ENCODE assay signal across 29 cellular contexts in genomic region chr3:32896143-32896542, GRCh38. TPM values are rescaled to one million over a fixed set of nuclear protein-coding genes. Genes with fewer than 3 reads are reported as not detected.
"Had no signal": no experiment of that assay in that cellular context is flagged by ENCODE, and none has a peak within 500 bp of the region (broad histone marks: within the 10 kb centered on the region; RNA-seq: fewer than 3 reads in every experiment).

No MANE protein-coding gene starts in this region.

- H3K4me1 ChIP-seq: ascending aorta, breast epithelium, esophagus muscularis mucosa, foreskin keratinocyte, gastrocnemius medialis had no signal

- H3K27ac ChIP-seq: ascending aorta, breast epithelium, cardiac muscle cell, coronary artery, dorsolateral prefrontal cortex, esophagus muscularis mucosa, foreskin keratinocyte, gastrocnemius medialis had no signal

- H3K27me3 ChIP-seq: ascending aorta, cardiac muscle cell had no signal

- DNase-seq: activated CD4-positive, alpha-beta memory T cell treated with anti-CD3 and anti-CD28 coated beads, Interleukin-2, amount 10 ng/mL, durations not matched to agents 7 days and 5 days; activated CD4-positive, alpha-beta T cell treated with anti-CD3 and anti-CD28 coated beads for 1 hour; activated CD4-positive, alpha-beta T cell treated with anti-CD3 and anti-CD28 coated beads for 4 hours; activated CD4-positive, alpha-beta T cell treated with anti-CD3 and anti-CD28 coated beads, Interleukin-2, amount 10 ng/mL, durations not matched to agents 7 days and 5 days; activated CD4-positive, alpha-beta T cell treated with anti-CD3 and anti-CD28 coated beads, Interleukin-2, amount 50 U/mL, for 4 hours; activated CD8-positive, alpha-beta memory T cell treated with anti-CD3 and anti-CD28 coated beads, Interleukin-2, amount 50 U/mL, for 48 hours; activated gamma-delta T cell; activated naive CD4-positive, alpha-beta T cell; activated naive CD4-positive, alpha-beta T cell treated with anti-CD3 and anti-CD28 coated beads, Interleukin-2, amount 10 ng/mL, durations not matched to agents 7 days and 5 days; activated naive CD8-positive, alpha-beta T cell treated with anti-CD3 and anti-CD28 coated beads, Interleukin-2, amount 10 ng/mL, durations not matched to agents 7 days and 5 days; activated T-cell treated with anti-CD3 and anti-CD28 coated beads for 4 hours; activated T-cell treated with anti-CD3 and anti-CD28 coated beads, Interleukin-2, amount 50 U/mL, for 24 hours; activated T-cell treated with anti-CD3 and anti-CD28 coated beads, Interleukin-2, amount 50 U/mL, for 72 hours; central memory CD4-positive, alpha-beta T cell; cerebellar nuclear complex; dorsolateral prefrontal cortex; effector memory CD4-positive, alpha-beta T cell; endodermal cell; erythroblast; foreskin keratinocyte; gastrocnemius medialis; glutamatergic neuron; T-helper 2 cell had no signal

- ATAC-seq: activated naive CD4-positive, alpha-beta T cell treated with anti-CD3 and anti-CD28 coated beads, Interleukin-2, amount 50 U/mL, for 72 hours; activated T-cell treated with anti-CD3 and anti-CD28 coated beads, Interleukin-2, amount 50 U/mL, for 72 hours; foreskin keratinocyte; gastrocnemius medialis had no signal

- H3K36me3 ChIP-seq: ascending aorta, breast epithelium, esophagus muscularis mucosa, gastrocnemius medialis had no signal

- H3K9me3 ChIP-seq: ascending aorta, breast epithelium, esophagus muscularis mucosa, gastrocnemius medialis had no signal

- H3K4me3 ChIP-seq: ascending aorta, breast epithelium, cardiac muscle cell, coronary artery, dorsolateral prefrontal cortex, esophagus muscularis mucosa, gastrocnemius medialis had no signal

RNA-seq across cellular contexts. Expression of gene CCR4, which starts 55.3 kb away (rescaled TPM):
- total RNA-seq: cardiac muscle cell, foreskin keratinocyte had no signal
- polyA plus RNA-seq: cardiac muscle cell, foreskin keratinocyte had no signal
